ENCODE assay signal across 12 cellular contexts in genomic region chr6:11343963-11344714, GRCh38.
DNase-seq lines count a peak whose midpoint lies in the region; ATAC-seq lines count a peak whose summit lies in the region.
"Had no signal": no experiment of that assay in that cellular context is flagged by ENCODE, and none has a peak within 500 bp of the region (broad histone marks: within the 10 kb centered on the region; RNA-seq: fewer than 3 reads in every experiment).

No MANE protein-coding gene starts in this region.

- peaks cover 8% of the 10 kb centered on the region for H3K36me3 ChIP-seq in CD4-positive, alpha-beta memory T cell (ENCODE audit: insufficient read depth, low read length)

- H3K36me3 Mint-ChIP-seq in CD4-positive, alpha-beta memory T cell: peaks cover 38 to 51% of the 10 kb centered on the region in 2 donors
- no peaks in the 10 kb centered on the region for H3K36me3 Mint-ChIP-seq in effector memory CD8-positive, alpha-beta T cell (ENCODE audit: insufficient read depth)
- peaks cover 30 to 44% (median 42%) of the 10 kb centered on the region in 3 donors for H3K36me3 Mint-ChIP-seq in naive thymus-derived CD8-positive, alpha-beta T cell

- H3K27ac Mint-ChIP-seq in CD4-positive, alpha-beta memory T cell: peak overlapping the region in 6 of 7 donors; percentile 0 to 81 (median 34)
- peak overlapping the region; percentile 33 to 81 for H3K27ac Mint-ChIP-seq in effector memory CD8-positive, alpha-beta T cell
- H3K27ac Mint-ChIP-seq in naive thymus-derived CD8-positive, alpha-beta T cell: peak overlapping the region in 7 of 10 donors; percentile 2 to 58 (median 42)

- peaks cover 57 to 87% (median 68%) of the 10 kb centered on the region in 4 donors for H3K4me1 Mint-ChIP-seq in CD4-positive, alpha-beta memory T cell
- peaks cover 46 to 66% of the 10 kb centered on the region in 2 donors for H3K4me1 Mint-ChIP-seq in effector memory CD8-positive, alpha-beta T cell (ENCODE audit: low read depth in 2 of 2)
- peaks cover 33 to 81% (median 61%) of the 10 kb centered on the region in 4 donors for H3K4me1 Mint-ChIP-seq in naive thymus-derived CD8-positive, alpha-beta T cell

- peak; percentile 39 for ATAC-seq in effector memory CD8-positive, alpha-beta T cell (replicated peaks)
- no peak for ATAC-seq in naive thymus-derived CD8-positive, alpha-beta T cell
- ATAC-seq in HG03159 (IDR thresholded peaks at IDR 0.05; ENCODE audit: unreplicated experiment): no peak

- H3K27ac ChIP-seq in CD4-positive, alpha-beta memory T cell (ENCODE audit: low read depth, low read length): no peak overlapping the region
- H3K27ac ChIP-seq: skin epidermis had no signal

- CTCF ChIA-PET in CD4-positive, alpha-beta memory T cell (lab: Charles Lee; ENCODE audit: partially characterized antibody): no interaction called here

- H3K27me3 ChIP-seq in CD4-positive, alpha-beta memory T cell (ENCODE audit: insufficient read depth, low read length): no peaks in the 10 kb centered on the region

- H3K4me1 ChIP-seq in CD4-positive, alpha-beta memory T cell (ENCODE audit: insufficient read depth, low read length): peaks cover 47% of the 10 kb centered on the region

- intact Hi-C loops in CD4-positive, alpha-beta memory T cell (cut with micrococcal nuclease): no loop called here

- no peaks in the 10 kb centered on the region for H3K27me3 Mint-ChIP-seq in CD4-positive, alpha-beta memory T cell
- H3K27me3 Mint-ChIP-seq in effector memory CD8-positive, alpha-beta T cell: no peaks in the 10 kb centered on the region
- H3K27me3 Mint-ChIP-seq in naive thymus-derived CD8-positive, alpha-beta T cell: no peaks in the 10 kb centered on the region

- H3K4me3 ChIP-seq in CD4-positive, alpha-beta memory T cell (ENCODE audit: low read length in 2 of 2): no peak overlapping the region
- H3K4me3 ChIP-seq: skin epidermis had no signal

- POLR2A ChIA-PET in CD4-positive, alpha-beta memory T cell (lab: Charles Lee; ENCODE audit: partially characterized antibody): no interaction called here
- POLR2A ChIA-PET in naive thymus-derived CD8-positive, alpha-beta T cell (lab: Charles Lee): no interaction called here

- DNase-seq in CD4-positive, alpha-beta memory T cell: no peak
- peak; percentile 94 for DNase-seq in HPDE6-E6E7 (ENCODE audit: extremely low spot score)
- DNase-seq in effector memory CD8-positive, alpha-beta T cell: no peak
- no peak for DNase-seq in naive thymus-derived CD8-positive, alpha-beta T cell
- no peak for DNase-seq in HuH-7 (ENCODE audit: low spot score)
- DNase-seq in cerebellar cortex (ENCODE audit: low spot score): no peak
- no peak for DNase-seq in NCI-H187 (lab: John Stamatoyannopoulos, UW)
- DNase-seq: HCEC 1CT, KG1, NCI-H2171 had no signal

- H3K4me3 Mint-ChIP-seq in CD4-positive, alpha-beta memory T cell: peak overlapping the region in 2 of 8 donors; percentile 8 to 44
- no peak overlapping the region for H3K4me3 Mint-ChIP-seq in effector memory CD8-positive, alpha-beta T cell
- H3K4me3 Mint-ChIP-seq in naive thymus-derived CD8-positive, alpha-beta T cell: no peak overlapping the region

- no peaks in the 10 kb centered on the region for H3K9me3 ChIP-seq in CD4-positive, alpha-beta memory T cell (ENCODE audit: control insufficient read depth in 1 of 2, low read length in 2 of 2)

- H3K9me3 Mint-ChIP-seq in CD4-positive, alpha-beta memory T cell: peaks cover 0 to 8% (median 2%) of the 10 kb centered on the region in 8 donors
- peaks cover 0 to 6% of the 10 kb centered on the region in 2 donors for H3K9me3 Mint-ChIP-seq in effector memory CD8-positive, alpha-beta T cell
- H3K9me3 Mint-ChIP-seq in naive thymus-derived CD8-positive, alpha-beta T cell: peaks cover 0 to 17% (median 8%) of the 10 kb centered on the region in 9 donors
